Comparison of ENCODE assay signal across 32 cellular contexts in the genomic region with DNA sequence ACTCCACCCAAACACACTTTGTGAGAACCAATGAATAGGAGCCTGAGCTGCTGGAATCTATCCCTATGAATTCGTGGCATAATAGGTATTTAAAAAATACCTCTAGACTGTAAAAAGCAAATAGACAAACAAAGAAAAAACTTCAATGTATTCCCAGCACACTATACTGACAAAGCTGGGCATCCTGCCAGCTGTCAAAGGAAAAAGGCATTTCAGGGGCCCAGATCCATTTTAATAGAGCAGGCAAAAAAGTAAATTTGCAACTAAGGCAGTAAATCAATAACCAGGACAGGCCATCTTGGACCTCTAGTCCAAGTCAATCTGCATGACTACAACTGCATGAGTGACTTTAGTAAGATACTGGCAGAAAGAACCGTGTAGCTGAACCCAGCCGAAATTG. TPM values are rescaled to one million over a fixed set of nuclear protein-coding genes. Genes with fewer than 3 reads are reported as not detected.
DNase-seq lines count a peak whose midpoint lies in the region; ATAC-seq, FAIRE-seq and TF ChIP-seq lines count a peak whose summit lies in the region.
"Had no signal": no experiment of that assay in that cellular context is flagged by ENCODE, and none has a peak within 500 bp of the region (broad histone marks: within the 10 kb centered on the region; RNA-seq: fewer than 3 reads in every experiment).

No MANE protein-coding gene starts in this region.

- H3K4me2 ChIP-seq in K562 (ENCODE audit: insufficient read depth, low read length) = no peak overlapping the region

- BruUV-seq in K562 (replicated peaks; lab: Mats Ljungman, UMichigan) = no TSS peak

- ATAC-seq in K562 (no peak), HG02938 (IDR thresholded peaks at IDR 0.05; ENCODE audit: unreplicated experiment) (no peak)
- ATAC-seq: activated naive CD4-positive, alpha-beta T cell treated with anti-CD3 and anti-CD28 coated beads, Interleukin-2, amount 50 U/mL, for 72 hours; foreskin keratinocyte; left lung; Panc1; stimulated activated naive B cell treated with anti-CD40 and anti-IgM and Interleukin-4, amounts not matched to agents 10 μg/mL and 1 μg/mL and 100 μg/mL, for 72 hours had no signal

- H3K27ac Mint-ChIP-seq in nephron = peak overlapping the region; percentile 56 to 77 (median 61)
- H3K27ac Mint-ChIP-seq: activated naive CD4-positive, alpha-beta T cell treated with anti-CD3 and anti-CD28 coated beads, Interleukin-2, amount 50 U/mL, for 72 hours; stimulated activated naive B cell treated with anti-CD40 and anti-IgM and Interleukin-4, amounts not matched to agents 10 μg/mL and 1 μg/mL and 100 μg/mL, for 72 hours had no signal

- H3K36me3 ChIP-seq in HEK293 (ENCODE audit: control insufficient read depth in 2 of 2, insufficient read depth in 1 of 2, low read length in 2 of 2) = no peaks in the 10 kb centered on the region
- no peaks in the 10 kb centered on the region for H3K36me3 ChIP-seq in K562 (ENCODE audit: control insufficient read depth, insufficient read depth, low read length)
- H3K36me3 ChIP-seq: left lung, neutrophil, prostate gland, suprapubic skin had no signal

- intact Hi-C loops in K562 (cut with micrococcal nuclease) = no loop called here

- no peaks in the 10 kb centered on the region for H3K79me2 ChIP-seq in K562 (ENCODE audit: control insufficient read depth, insufficient read depth, low read length)

- H3K9me3 Mint-ChIP-seq in nephron = peaks cover 4% of the 10 kb centered on the region

- H4K20me1 ChIP-seq in K562 (replicated peaks; ENCODE audit: control insufficient read depth, insufficient read depth, low read length) = no peaks in the 10 kb centered on the region

- POLR2A ChIA-PET in HEK293 (lab: Yijun Ruan, JAX) = no interaction called here
- POLR2A ChIA-PET in K562 (lab: Yijun Ruan, JAX) = interaction anchor here (1.4 kb wide), 1 partner anchor 10 kb away, joined by 3 read pairs; no protein-coding TSS in a partner anchor

- in situ Hi-C loops in K562 (cut with MboI) = no loop called here

- H3K27ac ChIP-seq in HEK293 (ENCODE audit: extremely low read depth, low read depth, low read length) = no peak overlapping the region
- no peak overlapping the region for H3K27ac ChIP-seq in K562 (ENCODE audit: extremely low read depth, low read depth, low read length)
- H3K27ac ChIP-seq: coronary artery, foreskin keratinocyte, left lung, neutrophil, prostate gland, suprapubic skin, VCaP had no signal

- DNase-seq in NCI-H2029 treated with DMSO at 0.1 percent for 48 hours (lab: John Stamatoyannopoulos, UW) = peak; percentile 43
- DNase-seq in NCI-H2029 (lab: John Stamatoyannopoulos, UW) = no peak
- no peak for DNase-seq in K562 (ENCODE audit: extremely low read depth in 1 of 4, low spot score in 3 of 4)
- no peak for DNase-seq in iPS-NIHi11 (ENCODE audit: low spot score)
- DNase-seq in GM12891 (ENCODE audit: insufficient read length, low spot score) = no peak
- DNase-seq: activated CD4-positive, alpha-beta T cell treated with anti-CD3 and anti-CD28 coated beads for 4 hours; activated T-cell treated with anti-CD3 and anti-CD28 coated beads for 4 hours; anterior cingulate cortex; CD4-positive, alpha-beta memory T cell; DMS79; foreskin keratinocyte; GDM1; HCEC 1CT; Kasumi-1; left lung; mesendoderm; NCI-H187 treated with DMSO at 0.1 percent for 48 hours; NCI-H510A; SHP77 treated with DMSO at 0.1 percent for 48 hours; stimulated activated CD4-positive, alpha-beta T cell treated with anti-CD3 and anti-CD28 coated beads, Interleukin-4, amount 100 ng/mL, for 4 hours; stimulated activated naive B cell treated with anti-CD40 and anti-IgM and Interleukin-4, amounts not matched to agents 10 μg/mL and 1 μg/mL and 100 μg/mL, for 72 hours had no signal

- no peak overlapping the region for H2AFZ ChIP-seq in K562 (ENCODE audit: low read depth, low read length)

- no peak for TF ChIP-seq EP300 in K562 (IDR thresholded peaks at IDR 0.05; ENCODE audit: low read length)

- CTCF ChIA-PET in HEK293 (lab: Yijun Ruan, JAX) (interaction anchor here (0.5 to 0.8 kb wide), 2 partner anchors 28 to 1226 kb away, joined by 3 read pairs; no protein-coding TSS in a partner anchor), K562 (lab: Yijun Ruan, JAX; ENCODE audit: low intra/inter-chr PET ratio) (no interaction called here)

- H3K9me3 ChIP-seq in HEK293 (ENCODE audit: control insufficient read depth, insufficient read depth, low read depth, low read length) (no peaks in the 10 kb centered on the region), K562 (replicated peaks; ENCODE audit: control insufficient read depth, insufficient read depth, low read depth, low read length) (no peaks in the 10 kb centered on the region)
- H3K9me3 ChIP-seq: left lung, neutrophil, prostate gland, suprapubic skin had no signal

- H3K9ac ChIP-seq in K562 (ENCODE audit: insufficient read depth in 1 of 2, low read depth in 2 of 2, low read length in 2 of 2) = no peak overlapping the region

- H3K4me1 Mint-ChIP-seq in nephron = peaks cover 5% of the 10 kb centered on the region
- H3K4me1 Mint-ChIP-seq: CD4-positive, alpha-beta memory T cell had no signal

- H3K27me3 Mint-ChIP-seq in nephron (ENCODE audit: low read depth) = no peaks in the 10 kb centered on the region
- H3K27me3 Mint-ChIP-seq: CD4-positive, alpha-beta memory T cell had no signal

- FAIRE-seq in K562 (lab: Jason Lieb, UNC) (no peak), GM12891 (lab: Jason Lieb, UNC) (no peak)
- FAIRE-seq: GM19239 had no signal

- peaks cover 4% of the 10 kb centered on the region for H3K36me3 Mint-ChIP-seq in nephron (ENCODE audit: low read depth)
- H3K36me3 Mint-ChIP-seq: activated naive CD4-positive, alpha-beta T cell treated with anti-CD3 and anti-CD28 coated beads, Interleukin-2, amount 50 U/mL, for 72 hours; stimulated activated naive B cell treated with anti-CD40 and anti-IgM and Interleukin-4, amounts not matched to agents 10 μg/mL and 1 μg/mL and 100 μg/mL, for 72 hours had no signal

- TF ChIP-seq CTCF in HEK293 (tag by site-specific recombination; IDR thresholded peaks at IDR 0.05) = no peak
- TF ChIP-seq CTCF in K562 (IDR thresholded peaks at IDR 0.05 in 2 of 3, conservative IDR thresholded peaks at IDR 0.05 in 1 of 3; ENCODE audit: insufficient read depth in 2 of 3, low read depth in 1 of 3, low read length in 3 of 3) = no peak
- no peak for TF ChIP-seq CTCF in nephron (IDR thresholded peaks at IDR 0.05; ENCODE audit: unreplicated experiment in 3 of 3)

- H3K4me3 Mint-ChIP-seq in nephron = no peak overlapping the region
- H3K4me3 Mint-ChIP-seq: CD4-positive, alpha-beta memory T cell; stimulated activated naive B cell treated with anti-CD40 and anti-IgM and Interleukin-4, amounts not matched to agents 10 μg/mL and 1 μg/mL and 100 μg/mL, for 72 hours had no signal

- no peaks in the 10 kb centered on the region for H3K27me3 ChIP-seq in K562 (ENCODE audit: control insufficient read depth in 2 of 2, insufficient read depth in 2 of 2, low read length in 2 of 2)
- H3K27me3 ChIP-seq: foreskin keratinocyte, left lung, neutrophil, suprapubic skin had no signal

- WGBS in K562 (ENCODE audit: insufficient coverage, low coverage, missing lambda C conversion rate) = 45% methylated on average over 3 of the region's 3 CpGs

- no peaks in the 10 kb centered on the region for H3K9me1 ChIP-seq in K562 (ENCODE audit: control insufficient read depth, insufficient read depth, low read length)

- no peak overlapping the region for H3K4me3 ChIP-seq in HEK293 (ENCODE audit: low read depth, low read length)
- H3K4me3 ChIP-seq in K562 = no peak overlapping the region
- H3K4me3 ChIP-seq: coronary artery, left lung, prostate gland, suprapubic skin had no signal

- TF ChIP-seq POLR2A in K562 (conservative IDR thresholded peaks at IDR 0.05) (no peak), GM12891 (IDR thresholded peaks at IDR 0.05; ENCODE audit: low read depth, low read length) (no peak)

- H3K4me1 ChIP-seq in HEK293 (ENCODE audit: control insufficient read depth, insufficient read depth, low read length) = no peaks in the 10 kb centered on the region
- H3K4me1 ChIP-seq in K562 (replicated peaks in 1 of 2; ENCODE audit: control insufficient read depth in 2 of 2, insufficient read depth in 2 of 2, low read length in 2 of 2) = peaks cover 0 to 3% of the 10 kb centered on the region in 2 experiments; a peak in 3 of 5 replicates
- H3K4me1 ChIP-seq: foreskin keratinocyte, left lung, prostate gland, suprapubic skin had no signal

- no peak for TF ChIP-seq RAD21 in K562 (CRISPR knock-in tag; conservative IDR thresholded peaks at IDR 0.05 in 1 of 2, IDR thresholded peaks at IDR 0.05 in 1 of 2)

TF ChIP-seq in HEK293, 187 proteins besides CTCF, POLR2A, EP300 and RAD21 (continues in another document):
- TF ChIP-seq ZNF501 (tag by site-specific recombination; IDR thresholded peaks at IDR 0.05) = no peak

TF ChIP-seq in K562, 482 proteins besides CTCF, POLR2A, EP300 and RAD21 (continues in another document):
- TF ChIP-seq NFIC (IDR thresholded peaks at IDR 0.05) (peak; percentile 63), ZEB2 (IDR thresholded peaks at IDR 0.05) (no peak), CHD2 (IDR thresholded peaks at IDR 0.05; ENCODE audit: low read depth, low read length) (no peak), HDAC6 (IDR thresholded peaks at IDR 0.05; ENCODE audit: low read depth, low read length) (no peak)

TF ChIP-seq in GM12891, 5 proteins besides CTCF, POLR2A, EP300 and RAD21 (continues in another document):
- TF ChIP-seq POU2F2 (IDR thresholded peaks at IDR 0.05; ENCODE audit: low read depth, low read length) = no peak
- TF ChIP-seq PAX5 (IDR thresholded peaks at IDR 0.05; ENCODE audit: insufficient read depth, low read length, severe bottlenecking) = no peak
- no peak for TF ChIP-seq SPI1 (IDR thresholded peaks at IDR 0.05; ENCODE audit: low read depth, low read length)
- no peak for TF ChIP-seq TAF1 (IDR thresholded peaks at IDR 0.05; ENCODE audit: low read depth, low read length)

RNA-seq across cellular contexts. Expression of a gene that starts 25.6 kb away (rescaled TPM):
- total RNA-seq in K562 (2011; cell fraction: chromatin; rRNA removed; ENCODE audit: low replicate concordance) = 329 and 371 TPM in 2 replicates
- total RNA-seq in K562 (2011; cell fraction: nucleolus; rRNA removed) = 172 and 190 TPM in 2 replicates
- 207 and 246 TPM in 2 replicates for total RNA-seq in K562 (2011; cell fraction: nucleoplasm; rRNA removed)
- total RNA-seq in K562 (2014; rRNA removed) (80.4 and 108 TPM in 2 replicates), K562 (2014; rRNA removed; fragmentation: Illumina TruSeq; extraction: Trizol) (103 and 123 TPM in 2 replicates), K562 (2015; rRNA removed; fragmentation: Illumina TruSeq; extraction: Trizol) (92.0 and 99.1 TPM in 2 replicates), K562 (2021) (267 and 300 TPM in 2 replicates)
- polyA plus RNA-seq in K562 (2011; rRNA removed) (74.2 and 82.6 TPM in 2 replicates), K562 (2014; fragmentation: Illumina TruSeq; extraction: Trizol) (184 and 201 TPM in 2 replicates), K562 (2014; fragmentation: Nextera tagmentation; extraction: Ambion mirVana) (10 to 100 TPM; 22.6 to 54.7 TPM), K562 (2014; rRNA removed) (113 and 114 TPM in 2 replicates)
- polyA plus RNA-seq in K562 (2011; cell fraction: cytosol; rRNA removed) = 50.4 and 50.8 TPM in 2 replicates
- 249 and 279 TPM in 2 replicates for polyA plus RNA-seq in K562 (2011; cell fraction: nucleus; rRNA removed)
- 72.9 and 116 TPM in 2 replicates for polyA plus RNA-seq in K562 (2012)
- polyA minus RNA-seq in K562 (2011; rRNA and poly(A)+ RNA removed) = 95.4 and 99.1 TPM in 2 replicates
- 92.4 and 104 TPM in 2 replicates for polyA minus RNA-seq in K562 (2011; cell fraction: cytosol; rRNA and poly(A)+ RNA removed)
- 77.0 and 118 TPM in 2 replicates for polyA minus RNA-seq in K562 (2011; cell fraction: nucleus; rRNA and poly(A)+ RNA removed)
- polyA plus RNA-seq in GM12891 (2012; ENCODE audit: low read depth, missing spikeins) = 43.5 TPM
